1 cellular context compared by ENCODE assay signal in genomic region chr14:89144066-89144465, GRCh38.
TF ChIP-seq lines count a peak whose summit lies in the region.

No MANE protein-coding gene starts in this region.

TF ChIP-seq in HepG2, 621 proteins besides CTCF, POLR2A, EP300 and RAD21 (continued from another document):
- no peak for TF ChIP-seq ZBTB49 (CRISPR knock-in tag; IDR thresholded peaks at IDR 0.05; ENCODE audit: borderline replicate concordance)
- TF ChIP-seq FLYWCH1 (CRISPR knock-in tag; IDR thresholded peaks at IDR 0.05): no peak
- no peak for TF ChIP-seq CENPT (CRISPR knock-in tag; IDR thresholded peaks at IDR 0.05; ENCODE audit: low read depth)
- no peak for TF ChIP-seq TRIM24 (CRISPR knock-in tag; IDR thresholded peaks at IDR 0.05)
